In genomic region chr14:45083979-45084722, GRCh38 we compare ENCODE assay signal across 8 cellular contexts. TPM values are rescaled to one million over a fixed set of nuclear protein-coding genes. Genes with fewer than 3 reads are reported as not detected.
DNase-seq lines count a peak whose midpoint lies in the region; ATAC-seq and TF ChIP-seq lines count a peak whose summit lies in the region.

A gene with protein sequence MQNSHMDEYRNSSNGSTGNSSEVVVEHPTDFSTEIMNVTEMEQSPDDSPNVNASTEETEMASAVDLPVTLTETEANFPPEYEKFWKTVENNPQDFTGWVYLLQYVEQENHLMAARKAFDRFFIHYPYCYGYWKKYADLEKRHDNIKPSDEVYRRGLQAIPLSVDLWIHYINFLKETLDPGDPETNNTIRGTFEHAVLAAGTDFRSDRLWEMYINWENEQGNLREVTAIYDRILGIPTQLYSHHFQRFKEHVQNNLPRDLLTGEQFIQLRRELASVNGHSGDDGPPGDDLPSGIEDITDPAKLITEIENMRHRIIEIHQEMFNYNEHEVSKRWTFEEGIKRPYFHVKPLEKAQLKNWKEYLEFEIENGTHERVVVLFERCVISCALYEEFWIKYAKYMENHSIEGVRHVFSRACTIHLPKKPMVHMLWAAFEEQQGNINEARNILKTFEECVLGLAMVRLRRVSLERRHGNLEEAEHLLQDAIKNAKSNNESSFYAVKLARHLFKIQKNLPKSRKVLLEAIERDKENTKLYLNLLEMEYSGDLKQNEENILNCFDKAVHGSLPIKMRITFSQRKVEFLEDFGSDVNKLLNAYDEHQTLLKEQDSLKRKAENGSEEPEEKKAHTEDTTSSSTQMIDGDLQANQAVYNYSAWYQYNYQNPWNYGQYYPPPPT (plus strand): TSS chr14:45084116. CDS start chr14:45095240, 11,124 bp downstream.

- CTCF ChIA-PET in SK-N-SH (lab: Yijun Ruan, JAX): no interaction called here

- no peak for TF ChIP-seq EP300 in SK-N-SH (IDR thresholded peaks at IDR 0.05; ENCODE audit: borderline replicate concordance in 1 of 2, low read depth in 1 of 2, low read length in 1 of 2)

- peak; percentile 95 for ATAC-seq in HG02571 (IDR thresholded peaks at IDR 0.05; ENCODE audit: unreplicated experiment)

- TF ChIP-seq CTCF in NB4 (IDR thresholded peaks at IDR 0.05; ENCODE audit: low read depth, low read length): no peak
- TF ChIP-seq CTCF in SK-N-SH (IDR thresholded peaks at IDR 0.05): no peak

- peaks cover 51% of the 10 kb centered on the region for H3K79me2 ChIP-seq in SK-N-SH (ENCODE audit: insufficient read depth)

- POLR2A ChIA-PET in SK-N-SH (lab: Yijun Ruan, JAX): no interaction called here

- 0% methylated on average over 2 of the region's 48 CpGs for WGBS in SK-N-SH (ENCODE audit: low lambda C conversion rate)

- TF ChIP-seq RAD21 in SK-N-SH (IDR thresholded peaks at IDR 0.05; ENCODE audit: low read length): no peak

- peak within 1 kb of the TSS; percentile 78 for H3K9ac ChIP-seq in SK-N-SH

- no peaks in the 10 kb centered on the region for H3F3A ChIP-seq in SK-N-SH (replicated peaks; ENCODE audit: insufficient read depth)

- H3K4me1 ChIP-seq in SK-N-SH (ENCODE audit: control insufficient read depth in 1 of 2, insufficient read depth in 2 of 2, low read depth in 1 of 2, low read length in 1 of 2): no peaks in the 10 kb centered on the region; a peak in 2 of 4 replicates

- H3K36me3 ChIP-seq in SK-N-SH (replicated peaks in 1 of 2; ENCODE audit: control insufficient read depth in 1 of 2, insufficient read depth in 2 of 2, low read length in 1 of 2): no peaks in the 10 kb centered on the region

- H4K20me1 ChIP-seq in SK-N-SH (ENCODE audit: insufficient read depth): peaks cover 33% of the 10 kb centered on the region

- H3K27ac ChIP-seq in SK-N-SH (ENCODE audit: low read depth in 2 of 2, low read length in 1 of 2): peak within 1 kb of the TSS; percentile 63 to 75
- H3K27ac ChIP-seq in substantia nigra (ENCODE audit: low read depth, low read length, poor library complexity, severe bottlenecking): peak within 1 kb of the TSS; percentile 81

- peak within 1 kb of the TSS; percentile 82 for H3K4me2 ChIP-seq in SK-N-SH

- H3K9me2 ChIP-seq in SK-N-SH: no peaks in the 10 kb centered on the region

- H3K9me3 ChIP-seq in SK-N-SH: no peaks in the 10 kb centered on the region

- no peaks in the 10 kb centered on the region for H3K27me3 ChIP-seq in SK-N-SH (ENCODE audit: insufficient read depth)

- DNase-seq in NB4 (ENCODE audit: low read depth): peak; percentile 92
- peak; percentile 93 for DNase-seq in SK-N-SH
- peak; percentile 95 for DNase-seq in activated naive CD4-positive, alpha-beta T cell treated with anti-CD3 and anti-CD28 coated beads, Interleukin-2, amount 50 U/mL, for 16 hours
- peak; percentile 98 for DNase-seq in germinal center (ENCODE audit: low spot score)
- peak; percentile 50 for DNase-seq in non-pigmented ciliary epithelial cell (ENCODE audit: low read depth)
- DNase-seq in substantia nigra (lab: John Stamatoyannopoulos, UW): peak; percentile 55 to 96 (median 89)

- H3K4me3 ChIP-seq in GM08714 (ENCODE audit: low read length) (peak within 1 kb of the TSS; percentile 95), NB4 (ENCODE audit: low read depth, low read length) (peak within 1 kb of the TSS; percentile 84), SK-N-SH (ENCODE audit: low read depth in 2 of 2, low read length in 1 of 2) (peak within 1 kb of the TSS; percentile 63 to 72)

- H2AFZ ChIP-seq in SK-N-SH (ENCODE audit: low read depth): peak within 1 kb of the TSS; percentile 98

- TF ChIP-seq POLR2A in NB4 (IDR thresholded peaks at IDR 0.05; ENCODE audit: extremely low read depth, insufficient read length): peak; percentile 92

TF ChIP-seq in SK-N-SH, 30 proteins besides CTCF, POLR2A, EP300 and RAD21:
- TF ChIP-seq IRF3 (IDR thresholded peaks at IDR 0.05; ENCODE audit: low read depth, low read length) (no peak), USF2 (IDR thresholded peaks at IDR 0.05; ENCODE audit: borderline replicate concordance, low read depth, low read length) (0 out of 2 replicates have a peak, but pooled peaks have one; percentile 11), SIN3A (IDR thresholded peaks at IDR 0.05; ENCODE audit: borderline replicate concordance, low read depth, low read length) (no peak), TAF1 (IDR thresholded peaks at IDR 0.05; ENCODE audit: borderline replicate concordance, low read depth, low read length) (peak; percentile 51; the same call in 1 of the 2 replicates), RCOR1 (IDR thresholded peaks at IDR 0.05; ENCODE audit: low read length) (no peak), USF1 (IDR thresholded peaks at IDR 0.05; ENCODE audit: borderline replicate concordance, low read depth) (peak; percentile 85; the same call in 1 of the 2 replicates), POLR2AphosphoS5 (IDR thresholded peaks at IDR 0.05; ENCODE audit: low read depth, low read length) (peak; percentile 69), NRF1 (IDR thresholded peaks at IDR 0.05; ENCODE audit: low read depth, low read length) (peak; percentile 82), MXI1 (IDR thresholded peaks at IDR 0.05; ENCODE audit: low read depth, low read length) (peak; percentile 44), TCF12 (IDR thresholded peaks at IDR 0.05) (no peak)

RNA-seq across cellular contexts. Expression of the gene that starts here (rescaled TPM):
- 14.6 and 22.4 TPM in 2 replicates for polyA plus RNA-seq in SK-N-SH (2012; rRNA removed)
- 6.0 and 8.2 TPM in 2 replicates for polyA plus RNA-seq in SK-N-SH (2012; cell fraction: cytosol; rRNA removed)
- polyA plus RNA-seq in SK-N-SH (2012; cell fraction: nucleus; rRNA removed): 36.7 and 94.2 TPM in 2 replicates

Comparison
In these comparisons a context has a peak if more than half of its experiments do, and no peak if none do; other contexts are left out.
1. Peak in every context shown above with its lines: DNase-seq, ATAC-seq, H3K4me3 ChIP-seq and H3K27ac ChIP-seq.